12 cellular contexts compared by ENCODE assay signal in the genomic region with DNA sequence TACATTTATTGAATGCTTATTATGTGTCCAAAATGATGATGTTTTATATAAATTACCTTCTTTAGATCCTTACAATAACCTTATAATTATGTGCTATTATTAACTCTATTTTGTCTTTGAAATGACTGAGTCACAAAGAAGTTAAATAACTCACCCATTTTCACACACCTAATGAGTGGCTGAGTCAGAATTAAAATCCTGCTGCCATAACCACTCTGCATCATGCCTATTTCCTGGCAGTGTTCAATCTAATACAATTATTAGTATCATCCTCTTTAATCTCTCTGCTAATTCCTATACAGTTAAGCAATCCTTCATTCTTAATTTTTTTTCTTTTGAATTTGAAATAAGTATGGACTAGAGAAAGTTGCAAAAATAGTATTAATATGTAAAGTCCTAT.
DNase-seq lines count a peak whose midpoint lies in the region; ATAC-seq and TF ChIP-seq lines count a peak whose summit lies in the region.
"Had no signal": no experiment of that assay in that cellular context is flagged by ENCODE, and none has a peak within 500 bp of the region (broad histone marks: within the 10 kb centered on the region; RNA-seq: fewer than 3 reads in every experiment).

No MANE protein-coding gene starts in this region.

- no peaks in the 10 kb centered on the region; the same call in 1 of the 2 replicates for H3K9me3 ChIP-seq in SK-N-SH
- H3K9me3 ChIP-seq: HAP-1 had no signal

- peak; percentile 20 for DNase-seq in NCI-H69 (lab: John Stamatoyannopoulos, UW)
- DNase-seq in SK-N-SH, result no peak
- DNase-seq in renal cortical epithelial cell (ENCODE audit: low read depth), result peak; percentile 22
- no peak for DNase-seq in NCI-H1694 treated with DMSO at 0.1 percent for 48 hours (lab: John Stamatoyannopoulos, UW)
- DNase-seq in DMS 273 treated with DMSO at 0.1 percent for 48 hours (lab: John Stamatoyannopoulos, UW), result no peak
- DNase-seq: C1 segment of cervical spinal cord; Calu3; CD4-positive, alpha-beta T cell; DMS79 had no signal

- H3K27me3 ChIP-seq in SK-N-SH (ENCODE audit: insufficient read depth), result no peaks in the 10 kb centered on the region

- CTCF ChIA-PET in SK-N-SH (lab: Yijun Ruan, JAX), result no interaction called here

- H3K79me2 ChIP-seq in SK-N-SH (ENCODE audit: insufficient read depth), result no peaks in the 10 kb centered on the region

- no peaks in the 10 kb centered on the region for H3K4me1 ChIP-seq in SK-N-SH (ENCODE audit: control insufficient read depth in 1 of 2, insufficient read depth in 2 of 2, low read depth in 1 of 2, low read length in 1 of 2)
- H3K4me1 ChIP-seq: HAP-1 had no signal

- no peak overlapping the region; a peak in 1 of 4 replicates for H3K4me3 ChIP-seq in SK-N-SH (ENCODE audit: low read depth in 2 of 2, low read length in 1 of 2)
- H3K4me3 ChIP-seq: HAP-1 had no signal

- H3K36me3 ChIP-seq in SK-N-SH (replicated peaks in 1 of 2; ENCODE audit: control insufficient read depth in 1 of 2, insufficient read depth in 2 of 2, low read length in 1 of 2), result peaks cover 0 to 2% of the 10 kb centered on the region in 2 experiments
- H3K36me3 ChIP-seq: HAP-1 had no signal

- TF ChIP-seq EP300 in SK-N-SH (IDR thresholded peaks at IDR 0.05; ENCODE audit: borderline replicate concordance in 1 of 2, low read depth in 1 of 2, low read length in 1 of 2), result 0 out of 4 replicates have a peak, but pooled peaks of 1 of the 2 experiments have one; percentile 31

- H2AFZ ChIP-seq in SK-N-SH (ENCODE audit: low read depth), result peak overlapping the region; percentile 44; the same call in 1 of the 2 replicates

- TF ChIP-seq RAD21 in SK-N-SH (IDR thresholded peaks at IDR 0.05; ENCODE audit: low read length), result no peak

- ATAC-seq in esophagus mucosa (peak; percentile 94), GM18505 (IDR thresholded peaks at IDR 0.05; ENCODE audit: unreplicated experiment) (no peak)

- POLR2A ChIA-PET in SK-N-SH (lab: Yijun Ruan, JAX), result no interaction called here

- TF ChIP-seq CTCF in SK-N-SH (IDR thresholded peaks at IDR 0.05), result no peak

- no peaks in the 10 kb centered on the region for H3K9me2 ChIP-seq in SK-N-SH

- no peak overlapping the region for H3K9ac ChIP-seq in SK-N-SH

- peaks cover 5% of the 10 kb centered on the region for H3F3A ChIP-seq in SK-N-SH (replicated peaks; ENCODE audit: insufficient read depth)

- TF ChIP-seq POLR2A in GM18505 (IDR thresholded peaks at IDR 0.05; ENCODE audit: borderline replicate concordance, extremely low read depth, insufficient read depth, insufficient read length), result no peak

- H3K4me2 ChIP-seq in SK-N-SH, result peak overlapping the region; percentile 17; the same call in 1 of the 2 replicates

- H3K27ac ChIP-seq in SK-N-SH (ENCODE audit: low read depth in 2 of 2, low read length in 1 of 2), result peak overlapping the region in 1 of 2 experiments; percentile 23; a peak in 1 of 4 replicates

- H4K20me1 ChIP-seq in SK-N-SH (ENCODE audit: insufficient read depth), result no peaks in the 10 kb centered on the region

TF ChIP-seq in SK-N-SH, 30 proteins besides CTCF, POLR2A, EP300 and RAD21:
- TF ChIP-seq MXI1 (IDR thresholded peaks at IDR 0.05; ENCODE audit: low read depth, low read length) (no peak), NRF1 (IDR thresholded peaks at IDR 0.05; ENCODE audit: low read depth, low read length) (no peak), NFIC (IDR thresholded peaks at IDR 0.05; ENCODE audit: borderline replicate concordance) (no peak), MEF2A (IDR thresholded peaks at IDR 0.05; ENCODE audit: borderline replicate concordance, low read depth) (no peak), GATA2 (CRISPR knock-in tag; IDR thresholded peaks at IDR 0.05) (no peak), RXRA (IDR thresholded peaks at IDR 0.05; ENCODE audit: borderline replicate concordance, low read depth) (no peak)
- TF ChIP-seq, protein P1, sequence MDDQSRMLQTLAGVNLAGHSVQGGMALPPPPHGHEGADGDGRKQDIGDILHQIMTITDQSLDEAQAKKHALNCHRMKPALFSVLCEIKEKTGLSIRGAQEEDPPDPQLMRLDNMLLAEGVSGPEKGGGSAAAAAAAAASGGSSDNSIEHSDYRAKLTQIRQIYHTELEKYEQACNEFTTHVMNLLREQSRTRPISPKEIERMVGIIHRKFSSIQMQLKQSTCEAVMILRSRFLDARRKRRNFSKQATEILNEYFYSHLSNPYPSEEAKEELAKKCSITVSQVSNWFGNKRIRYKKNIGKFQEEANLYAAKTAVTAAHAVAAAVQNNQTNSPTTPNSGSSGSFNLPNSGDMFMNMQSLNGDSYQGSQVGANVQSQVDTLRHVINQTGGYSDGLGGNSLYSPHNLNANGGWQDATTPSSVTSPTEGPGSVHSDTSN (IDR thresholded peaks at IDR 0.05), result peak; percentile 68
TF ChIP-seq in SK-N-SH: peak in this region for 1.

Comparison
In these comparisons a context has a peak if more than half of its experiments do, and no peak if none do; other contexts are left out.
1. DNase-seq: peak in NCI-H69 (single experiment) and renal cortical epithelial cell (single experiment); none in SK-N-SH (single experiment), NCI-H1694 treated with DMSO at 0.1 percent for 48 hours (single experiment) and DMS 273 treated with DMSO at 0.1 percent for 48 hours (single experiment).